In genomic region chr17:40974366-40974765, GRCh38 we compare ENCODE assay signal across 43 cellular contexts. TPM values are rescaled to one million over a fixed set of nuclear protein-coding genes. Genes with fewer than 3 reads are reported as not detected.
"Had no signal": no experiment of that assay in that cellular context is flagged by ENCODE, and none has a peak within 500 bp of the region (broad histone marks: within the 10 kb centered on the region; RNA-seq: fewer than 3 reads in every experiment).

No MANE protein-coding gene starts in this region.

- H3K27me3 Mint-ChIP-seq: activated naive CD8-positive, alpha-beta T cell treated with anti-CD3 and anti-CD28 coated beads for 36 hours had no signal

- H3K4me3 ChIP-seq: adrenal gland, ascending aorta, body of pancreas, breast epithelium, cardiac muscle cell had no signal

- H3K27ac Mint-ChIP-seq: activated naive CD4-positive, alpha-beta T cell treated with anti-CD3 and anti-CD28 coated beads for 36 hours; activated naive CD4-positive, alpha-beta T cell treated with anti-CD3 and anti-CD28 coated beads, Interleukin-2, amount 10 ng/mL, durations not matched to agents 7 days and 5 days; activated naive CD4-positive, alpha-beta T cell treated with anti-CD3 and anti-CD28 coated beads, Interleukin-2, amount 50 U/mL, for 24 hours; activated naive CD4-positive, alpha-beta T cell treated with anti-CD3 and anti-CD28 coated beads, Interleukin-2, amount 50 U/mL, for 72 hours; activated naive CD8-positive, alpha-beta T cell; activated naive CD8-positive, alpha-beta T cell treated with anti-CD3 and anti-CD28 coated beads for 36 hours; activated naive CD8-positive, alpha-beta T cell treated with anti-CD3 and anti-CD28 coated beads, Interleukin-2, amount 10 ng/mL, durations not matched to agents 7 days and 5 days; activated naive CD8-positive, alpha-beta T cell treated with anti-CD3 and anti-CD28 coated beads, Interleukin-2, amount 50 U/mL, for 24 hours; activated T-cell treated with anti-CD3 and anti-CD28 coated beads, Interleukin-2, amount 50 U/mL, for 72 hours; activated T-helper 1 cell treated with anti-CD3 and anti-CD28 coated beads, Interleukin-12 subunit alpha, Interleukin-12 subunit beta, Interleukin-2, Interleukin-4 antibody, amounts not matched to agents 30 ng/mL and 10 ng/mL and 1 ng/mL, durations not matched to agents 14 hours and 24 hours and 36 hours; activated T-helper 17 cell treated with anti-CD3 and anti-CD28 coated beads, Interleukin-2, amount 50 U/mL, for 72 hours; activated T-helper 2 cell treated with anti-CD3 and anti-CD28 coated beads, Interferon-gamma antibody, Interleukin-2, Interleukin-4, amounts not matched to agents 10 μg/mL and 5 μg/mL and 100 μg/mL, durations not matched to agents 14 hours and 24 hours and 36 hours; brain had no signal

- H3K4me3 Mint-ChIP-seq: activated naive CD4-positive, alpha-beta T cell treated with anti-CD3 and anti-CD28 coated beads for 36 hours; activated naive CD4-positive, alpha-beta T cell treated with anti-CD3 and anti-CD28 coated beads, Interleukin-2, amount 10 ng/mL, durations not matched to agents 7 days and 5 days; activated naive CD4-positive, alpha-beta T cell treated with anti-CD3 and anti-CD28 coated beads, Interleukin-2, amount 50 U/mL, for 24 hours; activated naive CD8-positive, alpha-beta T cell; activated naive CD8-positive, alpha-beta T cell treated with anti-CD3 and anti-CD28 coated beads for 36 hours; activated naive CD8-positive, alpha-beta T cell treated with anti-CD3 and anti-CD28 coated beads, Interleukin-2, amount 10 ng/mL, durations not matched to agents 7 days and 5 days; activated naive CD8-positive, alpha-beta T cell treated with anti-CD3 and anti-CD28 coated beads, Interleukin-2, amount 50 U/mL, for 24 hours; activated T-cell treated with anti-CD3 and anti-CD28 coated beads, Interleukin-2, amount 50 U/mL, for 4 hours; activated T-cell treated with anti-CD3 and anti-CD28 coated beads, Interleukin-2, amount 50 U/mL, for 72 hours; activated T-helper 1 cell treated with anti-CD3 and anti-CD28 coated beads, Interleukin-12 subunit alpha, Interleukin-12 subunit beta, Interleukin-2, Interleukin-4 antibody, amounts not matched to agents 30 ng/mL and 10 ng/mL and 1 ng/mL, durations not matched to agents 14 hours and 24 hours and 36 hours; activated T-helper 17 cell treated with anti-CD3 and anti-CD28 coated beads, Interleukin-2, amount 50 U/mL, for 72 hours; brain; central memory CD8-positive, alpha-beta T cell had no signal

- DNase-seq: activated effector memory CD4-positive, alpha-beta T cell treated with anti-CD3 and anti-CD28 coated beads, Interleukin-2, amount 50 U/mL, for 16 hours; activated effector memory CD4-positive, alpha-beta T cell treated with Interleukin-2 at 50 U/mL for 16 hours; activated gamma-delta T cell; activated gamma-delta T cell treated with Interleukin-2 at 50 U/mL for 16 hours; activated naive CD4-positive, alpha-beta T cell; activated naive CD4-positive, alpha-beta T cell treated with anti-CD3 and anti-CD28 coated beads for 36 hours; activated naive CD4-positive, alpha-beta T cell treated with anti-CD3 and anti-CD28 coated beads, Interleukin-2, amount 10 ng/mL, durations not matched to agents 7 days and 5 days; activated naive CD4-positive, alpha-beta T cell treated with anti-CD3 and anti-CD28 coated beads, Interleukin-2, amount 50 U/mL, for 16 hours; activated naive CD4-positive, alpha-beta T cell treated with Interleukin-2 at 50 U/mL for 16 hours; activated naive CD8-positive, alpha-beta T cell treated with anti-CD3 and anti-CD28 coated beads for 36 hours; activated naive CD8-positive, alpha-beta T cell treated with anti-CD3 and anti-CD28 coated beads, Interleukin-2, amount 10 ng/mL, durations not matched to agents 7 days and 5 days; activated naive CD8-positive, alpha-beta T cell treated with anti-CD3 and anti-CD28 coated beads, Interleukin-2, amount 50 U/mL, for 24 hours; activated T-cell treated with anti-CD3 and anti-CD28 coated beads, Interleukin-2, amount 50 U/mL, for 4 hours; activated T-cell treated with anti-CD3 and anti-CD28 coated beads, Interleukin-2, amount 50 U/mL, for 48 hours; activated T-cell treated with anti-CD3 and anti-CD28 coated beads, Interleukin-2, amount 50 U/mL, for 72 hours; adrenal gland; amniotic stem cell; amygdala; anterior cingulate cortex; aorta; body of pancreas; brain microvascular endothelial cell; caudate nucleus; central memory CD4-positive, alpha-beta T cell; cerebellar nuclear complex had no signal

- H3K36me3 Mint-ChIP-seq: activated naive CD4-positive, alpha-beta T cell treated with anti-CD3 and anti-CD28 coated beads, Interleukin-2, amount 10 ng/mL, durations not matched to agents 7 days and 5 days; activated naive CD4-positive, alpha-beta T cell treated with anti-CD3 and anti-CD28 coated beads, Interleukin-2, amount 50 U/mL, for 24 hours; activated naive CD4-positive, alpha-beta T cell treated with anti-CD3 and anti-CD28 coated beads, Interleukin-2, amount 50 U/mL, for 72 hours; activated naive CD8-positive, alpha-beta T cell; activated naive CD8-positive, alpha-beta T cell treated with anti-CD3 and anti-CD28 coated beads for 36 hours; activated naive CD8-positive, alpha-beta T cell treated with anti-CD3 and anti-CD28 coated beads, Interleukin-2, amount 10 ng/mL, durations not matched to agents 7 days and 5 days; brain had no signal

- H3K27ac ChIP-seq: adrenal gland, ascending aorta, body of pancreas, brain microvascular endothelial cell, breast epithelium, cardiac muscle cell had no signal

- FAIRE-seq: astrocyte, bronchial epithelial cell, colon had no signal

- H3K4me1 ChIP-seq: adrenal gland, ascending aorta, breast epithelium had no signal

- H3K9me3 ChIP-seq: adrenal gland, ascending aorta, body of pancreas, breast epithelium had no signal

- H3K36me3 ChIP-seq: adrenal gland, ascending aorta, brain microvascular endothelial cell, breast epithelium, cardiac muscle cell had no signal

- H3K4me1 Mint-ChIP-seq: activated naive CD4-positive, alpha-beta T cell treated with anti-CD3 and anti-CD28 coated beads, Interleukin-2, amount 10 ng/mL, durations not matched to agents 7 days and 5 days; activated naive CD4-positive, alpha-beta T cell treated with anti-CD3 and anti-CD28 coated beads, Interleukin-2, amount 50 U/mL, for 24 hours; activated naive CD8-positive, alpha-beta T cell treated with anti-CD3 and anti-CD28 coated beads for 36 hours; activated naive CD8-positive, alpha-beta T cell treated with anti-CD3 and anti-CD28 coated beads, Interleukin-2, amount 10 ng/mL, durations not matched to agents 7 days and 5 days; activated naive CD8-positive, alpha-beta T cell treated with anti-CD3 and anti-CD28 coated beads, Interleukin-2, amount 50 U/mL, for 24 hours; activated T-helper 17 cell treated with anti-CD3 and anti-CD28 coated beads, Interleukin-2, amount 50 U/mL, for 72 hours; central memory CD8-positive, alpha-beta T cell had no signal

- H3K9me3 Mint-ChIP-seq: activated naive CD4-positive, alpha-beta T cell treated with anti-CD3 and anti-CD28 coated beads for 36 hours; activated naive CD4-positive, alpha-beta T cell treated with anti-CD3 and anti-CD28 coated beads, Interleukin-2, amount 10 ng/mL, durations not matched to agents 7 days and 5 days; activated naive CD4-positive, alpha-beta T cell treated with anti-CD3 and anti-CD28 coated beads, Interleukin-2, amount 50 U/mL, for 24 hours; activated naive CD4-positive, alpha-beta T cell treated with anti-CD3 and anti-CD28 coated beads, Interleukin-2, amount 50 U/mL, for 72 hours; activated naive CD8-positive, alpha-beta T cell treated with anti-CD3 and anti-CD28 coated beads for 36 hours; activated naive CD8-positive, alpha-beta T cell treated with anti-CD3 and anti-CD28 coated beads, Interleukin-2, amount 10 ng/mL, durations not matched to agents 7 days and 5 days; activated naive CD8-positive, alpha-beta T cell treated with anti-CD3 and anti-CD28 coated beads, Interleukin-2, amount 50 U/mL, for 24 hours; activated T-cell treated with anti-CD3 and anti-CD28 coated beads, Interleukin-2, amount 50 U/mL, for 4 hours; activated T-cell treated with anti-CD3 and anti-CD28 coated beads, Interleukin-2, amount 50 U/mL, for 72 hours; activated T-helper 1 cell treated with anti-CD3 and anti-CD28 coated beads, Interleukin-12 subunit alpha, Interleukin-12 subunit beta, Interleukin-2, Interleukin-4 antibody, amounts not matched to agents 30 ng/mL and 10 ng/mL and 1 ng/mL, durations not matched to agents 14 hours and 24 hours and 36 hours; activated T-helper 17 cell treated with anti-CD3 and anti-CD28 coated beads, Interleukin-2, amount 50 U/mL, for 72 hours; activated T-helper 2 cell treated with anti-CD3 and anti-CD28 coated beads, Interferon-gamma antibody, Interleukin-2, Interleukin-4, amounts not matched to agents 10 μg/mL and 5 μg/mL and 100 μg/mL, durations not matched to agents 14 hours and 24 hours and 36 hours; central memory CD8-positive, alpha-beta T cell had no signal

- ATAC-seq: activated naive CD4-positive, alpha-beta T cell treated with anti-CD3 and anti-CD28 coated beads, Interleukin-2, amount 50 U/mL, for 72 hours; activated naive CD8-positive, alpha-beta T cell treated with anti-CD3 and anti-CD28 coated beads, Interleukin-2, amount 50 U/mL, for 24 hours; activated T-cell treated with anti-CD3 and anti-CD28 coated beads, Interleukin-2, amount 50 U/mL, for 4 hours; activated T-cell treated with anti-CD3 and anti-CD28 coated beads, Interleukin-2, amount 50 U/mL, for 72 hours; activated T-helper 17 cell treated with anti-CD3 and anti-CD28 coated beads, Interleukin-2, amount 50 U/mL, for 72 hours; body of pancreas had no signal

- H3K27me3 ChIP-seq: ascending aorta, brain microvascular endothelial cell, breast epithelium, cardiac muscle cell had no signal

RNA-seq across cellular contexts. Expression of gene KRT39, which starts 7.6 kb away (rescaled TPM):
- total RNA-seq: activated naive CD4-positive, alpha-beta T cell treated with anti-CD3 and anti-CD28 coated beads for 36 hours; activated naive CD4-positive, alpha-beta T cell treated with anti-CD3 and anti-CD28 coated beads, Interleukin-2, amount 50 U/mL, for 72 hours; activated naive CD8-positive, alpha-beta T cell treated with anti-CD3 and anti-CD28 coated beads for 36 hours; activated naive CD8-positive, alpha-beta T cell treated with anti-CD3 and anti-CD28 coated beads, Interleukin-2, amount 10 ng/mL, durations not matched to agents 7 days and 5 days; activated T-cell treated with anti-CD3 and anti-CD28 coated beads, Interleukin-2, amount 50 U/mL, for 4 hours; activated T-cell treated with anti-CD3 and anti-CD28 coated beads, Interleukin-2, amount 50 U/mL, for 72 hours; activated T-helper 1 cell treated with anti-CD3 and anti-CD28 coated beads, Interleukin-12 subunit alpha, Interleukin-12 subunit beta, Interleukin-2, Interleukin-4 antibody, amounts not matched to agents 30 ng/mL and 10 ng/mL and 1 ng/mL, durations not matched to agents 14 hours and 24 hours and 36 hours; activated T-helper 17 cell treated with anti-CD3 and anti-CD28 coated beads, Interleukin-2, amount 50 U/mL, for 72 hours; activated T-helper 2 cell treated with anti-CD3 and anti-CD28 coated beads, Interferon-gamma antibody, Interleukin-2, Interleukin-4, amounts not matched to agents 10 μg/mL and 5 μg/mL and 100 μg/mL, durations not matched to agents 14 hours and 24 hours and 36 hours; adrenal gland; aorta; ascending aorta; astrocyte; body of pancreas; breast epithelium; bronchial epithelial cell; cardiac muscle cell; cardiac septum; cerebellum; chondrocyte had no signal
- polyA plus RNA-seq: aorta, cardiac muscle cell had no signal

RNA-seq across cellular contexts. Expression of gene KRT40, which starts 9.8 kb away (rescaled TPM):
- total RNA-seq: activated naive CD4-positive, alpha-beta T cell treated with anti-CD3 and anti-CD28 coated beads for 36 hours; activated naive CD4-positive, alpha-beta T cell treated with anti-CD3 and anti-CD28 coated beads, Interleukin-2, amount 50 U/mL, for 72 hours; activated naive CD8-positive, alpha-beta T cell treated with anti-CD3 and anti-CD28 coated beads for 36 hours; activated naive CD8-positive, alpha-beta T cell treated with anti-CD3 and anti-CD28 coated beads, Interleukin-2, amount 10 ng/mL, durations not matched to agents 7 days and 5 days; activated T-cell treated with anti-CD3 and anti-CD28 coated beads, Interleukin-2, amount 50 U/mL, for 4 hours; activated T-cell treated with anti-CD3 and anti-CD28 coated beads, Interleukin-2, amount 50 U/mL, for 72 hours; activated T-helper 1 cell treated with anti-CD3 and anti-CD28 coated beads, Interleukin-12 subunit alpha, Interleukin-12 subunit beta, Interleukin-2, Interleukin-4 antibody, amounts not matched to agents 30 ng/mL and 10 ng/mL and 1 ng/mL, durations not matched to agents 14 hours and 24 hours and 36 hours; activated T-helper 17 cell treated with anti-CD3 and anti-CD28 coated beads, Interleukin-2, amount 50 U/mL, for 72 hours; activated T-helper 2 cell treated with anti-CD3 and anti-CD28 coated beads, Interferon-gamma antibody, Interleukin-2, Interleukin-4, amounts not matched to agents 10 μg/mL and 5 μg/mL and 100 μg/mL, durations not matched to agents 14 hours and 24 hours and 36 hours; adrenal gland; aorta; ascending aorta; astrocyte; bronchial epithelial cell; cardiac muscle cell; cardiac septum; cerebellum; chondrocyte had no signal
- polyA plus RNA-seq: adrenal gland, aorta, cardiac muscle cell had no signal

RNA-seq across cellular contexts. Expression of gene KRTAP3-3, which starts 19.6 kb away (rescaled TPM):
- total RNA-seq: activated naive CD4-positive, alpha-beta T cell treated with anti-CD3 and anti-CD28 coated beads for 36 hours; activated naive CD4-positive, alpha-beta T cell treated with anti-CD3 and anti-CD28 coated beads, Interleukin-2, amount 50 U/mL, for 72 hours; activated naive CD8-positive, alpha-beta T cell treated with anti-CD3 and anti-CD28 coated beads for 36 hours; activated naive CD8-positive, alpha-beta T cell treated with anti-CD3 and anti-CD28 coated beads, Interleukin-2, amount 10 ng/mL, durations not matched to agents 7 days and 5 days; activated T-cell treated with anti-CD3 and anti-CD28 coated beads, Interleukin-2, amount 50 U/mL, for 4 hours; activated T-cell treated with anti-CD3 and anti-CD28 coated beads, Interleukin-2, amount 50 U/mL, for 72 hours; activated T-helper 1 cell treated with anti-CD3 and anti-CD28 coated beads, Interleukin-12 subunit alpha, Interleukin-12 subunit beta, Interleukin-2, Interleukin-4 antibody, amounts not matched to agents 30 ng/mL and 10 ng/mL and 1 ng/mL, durations not matched to agents 14 hours and 24 hours and 36 hours; activated T-helper 17 cell treated with anti-CD3 and anti-CD28 coated beads, Interleukin-2, amount 50 U/mL, for 72 hours; activated T-helper 2 cell treated with anti-CD3 and anti-CD28 coated beads, Interferon-gamma antibody, Interleukin-2, Interleukin-4, amounts not matched to agents 10 μg/mL and 5 μg/mL and 100 μg/mL, durations not matched to agents 14 hours and 24 hours and 36 hours; adrenal gland; aorta; ascending aorta; astrocyte; body of pancreas; breast epithelium; bronchial epithelial cell; cardiac muscle cell; cardiac septum; cerebellum; chondrocyte had no signal
- polyA plus RNA-seq: adipose tissue, adrenal gland, aorta, cardiac muscle cell had no signal

RNA-seq across cellular contexts. Expression of gene KRTAP3-2, which starts 25.3 kb away (rescaled TPM):
- total RNA-seq: activated naive CD4-positive, alpha-beta T cell treated with anti-CD3 and anti-CD28 coated beads for 36 hours; activated naive CD4-positive, alpha-beta T cell treated with anti-CD3 and anti-CD28 coated beads, Interleukin-2, amount 50 U/mL, for 72 hours; activated naive CD8-positive, alpha-beta T cell treated with anti-CD3 and anti-CD28 coated beads for 36 hours; activated naive CD8-positive, alpha-beta T cell treated with anti-CD3 and anti-CD28 coated beads, Interleukin-2, amount 10 ng/mL, durations not matched to agents 7 days and 5 days; activated T-cell treated with anti-CD3 and anti-CD28 coated beads, Interleukin-2, amount 50 U/mL, for 4 hours; activated T-cell treated with anti-CD3 and anti-CD28 coated beads, Interleukin-2, amount 50 U/mL, for 72 hours; activated T-helper 1 cell treated with anti-CD3 and anti-CD28 coated beads, Interleukin-12 subunit alpha, Interleukin-12 subunit beta, Interleukin-2, Interleukin-4 antibody, amounts not matched to agents 30 ng/mL and 10 ng/mL and 1 ng/mL, durations not matched to agents 14 hours and 24 hours and 36 hours; activated T-helper 17 cell treated with anti-CD3 and anti-CD28 coated beads, Interleukin-2, amount 50 U/mL, for 72 hours; activated T-helper 2 cell treated with anti-CD3 and anti-CD28 coated beads, Interferon-gamma antibody, Interleukin-2, Interleukin-4, amounts not matched to agents 10 μg/mL and 5 μg/mL and 100 μg/mL, durations not matched to agents 14 hours and 24 hours and 36 hours; adrenal gland; aorta; ascending aorta; astrocyte; body of pancreas; breast epithelium; bronchial epithelial cell; cardiac muscle cell; cardiac septum; cerebellum; chondrocyte had no signal
- polyA plus RNA-seq: adipose tissue, adrenal gland, aorta, cardiac muscle cell had no signal

RNA-seq across cellular contexts. Expression of gene KRTAP3-1, which starts 34.6 kb away (rescaled TPM):
- total RNA-seq: activated naive CD4-positive, alpha-beta T cell treated with anti-CD3 and anti-CD28 coated beads for 36 hours; activated naive CD4-positive, alpha-beta T cell treated with anti-CD3 and anti-CD28 coated beads, Interleukin-2, amount 50 U/mL, for 72 hours; activated naive CD8-positive, alpha-beta T cell treated with anti-CD3 and anti-CD28 coated beads for 36 hours; activated naive CD8-positive, alpha-beta T cell treated with anti-CD3 and anti-CD28 coated beads, Interleukin-2, amount 10 ng/mL, durations not matched to agents 7 days and 5 days; activated T-cell treated with anti-CD3 and anti-CD28 coated beads, Interleukin-2, amount 50 U/mL, for 4 hours; activated T-cell treated with anti-CD3 and anti-CD28 coated beads, Interleukin-2, amount 50 U/mL, for 72 hours; activated T-helper 1 cell treated with anti-CD3 and anti-CD28 coated beads, Interleukin-12 subunit alpha, Interleukin-12 subunit beta, Interleukin-2, Interleukin-4 antibody, amounts not matched to agents 30 ng/mL and 10 ng/mL and 1 ng/mL, durations not matched to agents 14 hours and 24 hours and 36 hours; activated T-helper 17 cell treated with anti-CD3 and anti-CD28 coated beads, Interleukin-2, amount 50 U/mL, for 72 hours; activated T-helper 2 cell treated with anti-CD3 and anti-CD28 coated beads, Interferon-gamma antibody, Interleukin-2, Interleukin-4, amounts not matched to agents 10 μg/mL and 5 μg/mL and 100 μg/mL, durations not matched to agents 14 hours and 24 hours and 36 hours; adrenal gland; aorta; ascending aorta; astrocyte; body of pancreas; breast epithelium; bronchial epithelial cell; cardiac muscle cell; cardiac septum; cerebellum; chondrocyte had no signal
- polyA plus RNA-seq: adipose tissue, adrenal gland, aorta, cardiac muscle cell had no signal
